ENCODE assay signal across 21 cellular contexts in the genomic region with DNA sequence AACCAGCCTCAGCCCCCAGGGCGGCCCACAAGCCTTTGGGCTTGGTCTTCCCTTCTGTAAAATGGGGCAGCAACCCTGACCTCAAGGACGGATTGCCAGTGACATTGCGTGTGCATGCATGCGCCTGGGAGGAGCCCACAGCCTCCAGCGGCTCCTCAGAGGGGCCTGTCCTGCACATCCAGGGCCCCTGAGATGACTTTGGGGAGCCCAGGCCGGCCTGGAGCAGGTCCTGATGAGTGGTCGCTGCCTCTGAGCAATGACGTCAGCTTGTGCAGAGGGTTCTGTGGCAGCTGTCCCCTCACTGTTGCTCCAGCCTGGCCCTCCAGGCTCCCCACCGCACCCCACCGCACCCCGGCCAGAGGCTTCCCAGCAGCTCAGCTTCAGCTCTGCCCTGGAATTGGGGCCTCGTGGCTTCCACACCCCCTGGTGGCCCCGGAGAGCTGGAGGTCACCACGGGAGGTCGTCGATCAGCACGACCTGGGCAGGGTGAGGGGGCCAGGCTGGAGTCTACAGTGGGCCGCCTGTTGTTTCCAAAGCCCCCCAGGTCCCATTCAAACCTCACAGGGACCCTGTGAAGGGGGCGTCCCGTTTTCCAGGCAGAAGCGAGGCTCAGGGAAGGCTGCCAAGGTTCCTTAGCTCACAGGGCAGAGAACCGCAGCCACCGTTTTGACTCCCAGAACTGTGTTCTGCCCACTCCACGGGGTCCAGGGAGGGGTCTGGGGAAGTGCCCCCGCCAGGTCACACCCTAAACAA.
"Had no signal": no experiment of that assay in that cellular context is flagged by ENCODE, and none has a peak within 500 bp of the region (broad histone marks: within the 10 kb centered on the region; RNA-seq: fewer than 3 reads in every experiment).

No MANE protein-coding gene starts in this region.

- DNase-seq: activated CD4-positive, alpha-beta T cell treated with anti-CD3 and anti-CD28 coated beads for 1 hour; activated CD8-positive, alpha-beta memory T cell treated with anti-CD3 and anti-CD28 coated beads for 24 hours; activated effector memory CD4-positive, alpha-beta T cell treated with anti-CD3 and anti-CD28 coated beads, Interleukin-2, amount 50 U/mL, for 16 hours; activated naive CD4-positive, alpha-beta T cell treated with anti-CD3 and anti-CD28 coated beads, Interleukin-2, amount 50 U/mL, for 16 hours; activated T-cell treated with anti-CD3 and anti-CD28 coated beads, Interleukin-2, amount 50 U/mL, for 72 hours; aorta; brain microvascular endothelial cell; cortex of kidney; erythroblast; heart right ventricle; kidney glomerular epithelial cell; mesendoderm; naive thymus-derived CD8-positive, alpha-beta T cell; stimulated activated CD4-positive, alpha-beta T cell treated with anti-CD3 and anti-CD28 coated beads, Interleukin-1b, Interleukin-23, amount 100 ng/mL, for 48 hours; stimulated activated CD8-positive, alpha-beta memory T cell treated with anti-CD3 and anti-CD28 coated beads, Interleukin-4, amount 100 ng/mL, for 48 hours; T-helper 2 cell; transverse colon; WERI-Rb-1 had no signal

- H3K9me3 ChIP-seq: heart right ventricle, pancreas, transverse colon had no signal

- H3K27ac Mint-ChIP-seq: activated T-cell treated with anti-CD3 and anti-CD28 coated beads, Interleukin-2, amount 50 U/mL, for 72 hours; stimulated activated naive CD8-positive, alpha-beta T cell treated with anti-CD3 and anti-CD28 coated beads, Interleukin-15, Interleukin-2, amounts not matched to agents 100 ng/mL and 50 ng/mL, for 24 hours had no signal

- H3K27me3 Mint-ChIP-seq: central memory CD8-positive, alpha-beta T cell; naive thymus-derived CD8-positive, alpha-beta T cell; stimulated activated naive CD8-positive, alpha-beta T cell treated with anti-CD3 and anti-CD28 coated beads, Interleukin-15, Interleukin-2, amounts not matched to agents 100 ng/mL and 50 ng/mL, for 24 hours had no signal

- ATAC-seq: activated T-cell treated with anti-CD3 and anti-CD28 coated beads, Interleukin-2, amount 50 U/mL, for 72 hours; heart right ventricle; naive thymus-derived CD8-positive, alpha-beta T cell; pancreas had no signal

- H3K27me3 ChIP-seq: brain microvascular endothelial cell, heart right ventricle, pancreas, transverse colon had no signal

- H3K27ac ChIP-seq: brain microvascular endothelial cell, heart right ventricle, pancreas, WERI-Rb-1 had no signal

- H3K9me3 Mint-ChIP-seq: activated T-cell treated with anti-CD3 and anti-CD28 coated beads, Interleukin-2, amount 50 U/mL, for 72 hours; central memory CD8-positive, alpha-beta T cell; naive thymus-derived CD8-positive, alpha-beta T cell; stimulated activated naive CD8-positive, alpha-beta T cell treated with anti-CD3 and anti-CD28 coated beads, Interleukin-15, Interleukin-2, amounts not matched to agents 100 ng/mL and 50 ng/mL, for 24 hours had no signal

- H3K4me1 ChIP-seq: pancreas had no signal

- H3K4me3 Mint-ChIP-seq: activated T-cell treated with anti-CD3 and anti-CD28 coated beads, Interleukin-2, amount 50 U/mL, for 72 hours; central memory CD8-positive, alpha-beta T cell; stimulated activated naive CD8-positive, alpha-beta T cell treated with anti-CD3 and anti-CD28 coated beads, Interleukin-15, Interleukin-2, amounts not matched to agents 100 ng/mL and 50 ng/mL, for 24 hours had no signal

- H3K4me3 ChIP-seq: heart right ventricle, pancreas, transverse colon had no signal
